In genomic region chrX:18534949-18535348, GRCh38 we compare ENCODE assay signal across 28 cellular contexts.
"Had no signal": no experiment of that assay in that cellular context is flagged by ENCODE, and none has a peak within 500 bp of the region (broad histone marks: within the 10 kb centered on the region; RNA-seq: fewer than 3 reads in every experiment).

No MANE protein-coding gene starts in this region.

- H3K9ac ChIP-seq: neural progenitor cell, parathyroid adenoma had no signal

- H3K79me2 ChIP-seq: parathyroid adenoma had no signal

- H3K36me3 ChIP-seq: left ventricle myocardium inferior, neural progenitor cell, neutrophil, right atrium auricular region, stomach, thyroid gland, transverse colon, upper lobe of left lung, vagina had no signal

- H3K27ac ChIP-seq: left ventricle myocardium inferior, neural progenitor cell, parathyroid adenoma, psoas muscle, right atrium auricular region, skin epidermis, stomach, testis, thyroid gland, transverse colon, upper lobe of left lung, vagina had no signal

- H2AFZ ChIP-seq: neural progenitor cell, parathyroid adenoma had no signal

- FAIRE-seq: islet of Langerhans had no signal

- H3K4me1 ChIP-seq: left ventricle myocardium inferior, neural progenitor cell, parathyroid adenoma, psoas muscle, right atrium auricular region, testis, thyroid gland, transverse colon, upper lobe of left lung, vagina had no signal

- H3K9me3 ChIP-seq: left ventricle myocardium inferior, neutrophil, psoas muscle, right atrium auricular region, stomach, testis, thyroid gland, transverse colon, upper lobe of left lung, vagina had no signal

- ATAC-seq: natural killer cell; psoas muscle; sciatic nerve; stimulated activated naive B cell treated with anti-CD40 and anti-IgM and Interleukin-4, amounts not matched to agents 10 μg/mL and 1 μg/mL and 100 μg/mL, for 72 hours; stimulated activated naive CD8-positive, alpha-beta T cell treated with anti-CD3 and anti-CD28 coated beads, Interleukin-15, Interleukin-2, amounts not matched to agents 100 U/mL and 50 U/mL, for 24 hours had no signal

- H3K27me3 ChIP-seq: neural progenitor cell, neutrophil, right atrium auricular region, stomach, testis, thyroid gland, transverse colon, upper lobe of left lung, vagina had no signal

- H3K4me3 ChIP-seq: left ventricle myocardium inferior, lung, neural progenitor cell, psoas muscle, right atrium auricular region, skin epidermis, stomach, testis, thyroid gland, transverse colon, upper lobe of left lung, vagina had no signal

- H3K4me2 ChIP-seq: neural progenitor cell had no signal

- DNase-seq: hypothalamus; immature natural killer cell; left ventricle myocardium inferior; naive B cell; natural killer cell; nephron progenitor cell; occipital lobe; psoas muscle; stimulated activated CD4-positive, alpha-beta T cell treated with anti-CD3 and anti-CD28 coated beads, Interleukin-12 subunit alpha, Interleukin-12 subunit beta, amount 100 ng/mL, for 4 hours; stimulated activated CD4-positive, alpha-beta T cell treated with anti-CD3 and anti-CD28 coated beads, Interleukin-15, amount 100 ng/mL, for 24 hours; stimulated activated CD4-positive, alpha-beta T cell treated with anti-CD3 and anti-CD28 coated beads, Interleukin-2, amount 100 ng/mL, for 24 hours; stimulated activated CD4-positive, alpha-beta T cell treated with anti-CD3 and anti-CD28 coated beads, Interleukin-4, amount 100 ng/mL, for 1 hour; stimulated activated naive B cell treated with anti-CD40 and anti-IgM and Interleukin-4, amounts not matched to agents 10 μg/mL and 1 μg/mL and 100 μg/mL, for 72 hours; stimulated activated naive CD8-positive, alpha-beta T cell treated with anti-CD3 and anti-CD28 coated beads, Interleukin-15, Interleukin-2, amounts not matched to agents 100 U/mL and 50 U/mL, for 24 hours; stomach; testis; thyroid gland; transverse colon; upper lobe of left lung had no signal
